ENCODE assay signal across 8 cellular contexts in genomic region chr2:118012778-118013177, GRCh38. TPM values are rescaled to one million over a fixed set of nuclear protein-coding genes. Genes with fewer than 3 reads are reported as not detected.
DNase-seq lines count a peak whose midpoint lies in the region; ATAC-seq and TF ChIP-seq lines count a peak whose summit lies in the region.

No MANE protein-coding gene starts in this region.

- H3K27me3 ChIP-seq in ascending aorta (no peaks in the 10 kb centered on the region), right lobe of liver (no peaks in the 10 kb centered on the region), tibial artery (no peaks in the 10 kb centered on the region)

- H3K4me1 ChIP-seq in ascending aorta (peaks cover 3 to 4% of the 10 kb centered on the region in 2 donors), right lobe of liver (peaks cover 0 to 26% (median 0%) of the 10 kb centered on the region in 4 donors), tibial artery (peaks cover 0 to 22% (median 14%) of the 10 kb centered on the region in 4 donors)

- peaks cover 0 to 10% of the 10 kb centered on the region in 2 donors for H3K36me3 Mint-ChIP-seq in activated T-cell treated with anti-CD3 and anti-CD28 coated beads, Interleukin-2, amount 50 U/mL, for 72 hours (ENCODE audit: insufficient read depth in 2 of 2)

- H3K36me3 ChIP-seq in ascending aorta (peaks cover 6 to 15% of the 10 kb centered on the region in 2 donors), right lobe of liver (peaks cover 0 to 9% (median 3%) of the 10 kb centered on the region in 4 donors), tibial artery (peaks cover 8 to 13% (median 11%) of the 10 kb centered on the region in 3 donors)

- no peak for ATAC-seq in activated T-cell treated with anti-CD3 and anti-CD28 coated beads, Interleukin-2, amount 50 U/mL, for 72 hours (replicated peaks in 1 of 2)
- ATAC-seq in right lobe of liver (no peak), HG03025 (IDR thresholded peaks at IDR 0.05; ENCODE audit: low FRiP score, unreplicated experiment) (no peak), HG03442 (IDR thresholded peaks at IDR 0.05; ENCODE audit: unreplicated experiment) (no peak)

- peak overlapping the region; percentile 74 for H3K27ac Mint-ChIP-seq in activated T-cell treated with anti-CD3 and anti-CD28 coated beads, Interleukin-2, amount 50 U/mL, for 72 hours

- H3K9me3 Mint-ChIP-seq in activated T-cell treated with anti-CD3 and anti-CD28 coated beads, Interleukin-2, amount 50 U/mL, for 72 hours, result no peaks in the 10 kb centered on the region

- 23% methylated on average over 6 of the region's 6 CpGs for WGBS in right lobe of liver (ENCODE audit: insufficient coverage, low coverage, low lambda C conversion rate, missing lambda C conversion rate)

- H3K27ac ChIP-seq in ascending aorta (peak overlapping the region in 1 of 2 donors; percentile 90), right lobe of liver (peak overlapping the region in 1 of 3 donors; percentile 85), tibial artery (peak overlapping the region in 1 of 2 donors; percentile 78)

- TF ChIP-seq CTCF in ascending aorta (IDR thresholded peaks at IDR 0.05), result no peak
- TF ChIP-seq CTCF in right lobe of liver (IDR thresholded peaks at IDR 0.05), result no peak
- no peak for TF ChIP-seq CTCF in tibial artery (IDR thresholded peaks at IDR 0.05)

- peak in 1 of 2 donors; percentile 5 for DNase-seq in activated T-cell treated with anti-CD3 and anti-CD28 coated beads, Interleukin-2, amount 50 U/mL, for 72 hours
- DNase-seq in activated T-cell treated with anti-CD3 and anti-CD28 coated beads for 4 hours (no peak), ascending aorta (ENCODE audit: low spot score in 2 of 2) (no peak), right lobe of liver (no peak), tibial artery (no peak), putamen (ENCODE audit: low spot score) (no peak)

- H3K9me3 ChIP-seq in ascending aorta, result no peaks in the 10 kb centered on the region
- H3K9me3 ChIP-seq in right lobe of liver, result no peaks in the 10 kb centered on the region
- H3K9me3 ChIP-seq in tibial artery, result no peaks in the 10 kb centered on the region

- intact Hi-C loops in ascending aorta (cut with DNase I), result loop anchor here (5.0 to 10.0 kb wide), 3 partner anchors 75 to 200 kb away; partner anchors contain the start of genes DDX18 and INSIG2
- intact Hi-C loops in right lobe of liver (cut with DNase I), result no loop called here
- intact Hi-C loops in tibial artery (cut with DNase I; ENCODE audit: low total_unique reads), result no loop called here

- H3K4me3 ChIP-seq in ascending aorta (peak overlapping the region; percentile 75 to 93), right lobe of liver (peak overlapping the region; percentile 99), tibial artery (peak overlapping the region; percentile 77 to 87)

- H3K4me3 Mint-ChIP-seq in activated T-cell treated with anti-CD3 and anti-CD28 coated beads, Interleukin-2, amount 50 U/mL, for 72 hours, result peak overlapping the region; percentile 92 to 95

- no peaks in the 10 kb centered on the region for H3K27me3 Mint-ChIP-seq in activated T-cell treated with anti-CD3 and anti-CD28 coated beads, Interleukin-2, amount 50 U/mL, for 72 hours (ENCODE audit: low read depth)

- H3K4me1 Mint-ChIP-seq in activated T-cell treated with anti-CD3 and anti-CD28 coated beads, Interleukin-2, amount 50 U/mL, for 72 hours (ENCODE audit: low read depth), result peaks cover 38% of the 10 kb centered on the region

- TF ChIP-seq POLR2A in right lobe of liver (IDR thresholded peaks at IDR 0.05), result no peak

RNA-seq across cellular contexts. Expression of gene CCDC93, which starts 1.1 kb away (rescaled TPM):
- total RNA-seq in activated T-cell treated with anti-CD3 and anti-CD28 coated beads, Interleukin-2, amount 50 U/mL, for 72 hours, result 10 to 100 TPM; 34.1 to 39.3 TPM
- total RNA-seq in ascending aorta (6.3 TPM), right lobe of liver (10 to 100 TPM; 12.5 to 15.9 (median 14.6) TPM)
